Comparison of ENCODE assay signal across 13 cellular contexts in the genomic region with DNA sequence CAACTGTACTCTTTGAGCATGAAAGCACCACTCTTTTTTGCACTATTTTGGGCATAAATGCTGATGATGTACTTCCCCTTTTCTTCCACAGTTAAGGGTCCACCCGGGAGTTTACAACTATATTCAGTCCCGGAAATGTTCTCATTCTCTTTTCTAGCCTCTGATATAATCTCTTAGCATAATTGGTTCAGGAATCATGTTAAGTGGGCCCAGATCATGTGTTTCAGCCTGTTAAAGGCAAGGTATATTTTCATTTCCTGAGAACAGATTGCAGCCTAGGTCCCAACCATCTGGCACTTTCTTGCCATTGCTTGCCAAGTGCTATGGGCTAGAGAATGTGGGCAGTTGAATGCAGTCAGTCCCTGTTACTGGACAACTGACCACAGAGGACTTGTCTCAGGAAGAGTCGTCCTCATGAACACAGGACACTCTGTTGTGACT.
DNase-seq lines count a peak whose midpoint lies in the region; ATAC-seq and TF ChIP-seq lines count a peak whose summit lies in the region.
"Had no signal": no experiment of that assay in that cellular context is flagged by ENCODE, and none has a peak within 500 bp of the region (broad histone marks: within the 10 kb centered on the region; RNA-seq: fewer than 3 reads in every experiment).

No MANE protein-coding gene starts in this region.

- ATAC-seq in GM18505 (IDR thresholded peaks at IDR 0.05; ENCODE audit: unreplicated experiment) (peak; percentile 65), gastrocnemius medialis (peak; percentile 47 to 82)
- ATAC-seq: left lung; stimulated activated naive CD8-positive, alpha-beta T cell treated with anti-CD3 and anti-CD28 coated beads, Interleukin-15, Interleukin-2, amounts not matched to agents 100 U/mL and 50 U/mL, for 24 hours had no signal

- in situ Hi-C loops in KBM-7 (cut with MboI; ENCODE audit: low pct_unique_long_range_greater_than_20kb, low sequenced_read_pairs) (no loop called here), gastrocnemius medialis (cut with MboI; ENCODE audit: low sequenced_read_pairs in 4 of 4) (no loop called here)

- H3K9me3 ChIP-seq in gastrocnemius medialis = peaks cover 0 to 6% (median 5%) of the 10 kb centered on the region in 3 donors

- peak overlapping the region in 3 of 4 donors; percentile 18 to 71 (median 62) for H3K27ac ChIP-seq in gastrocnemius medialis
- H3K27ac ChIP-seq: ascending aorta, left lung, PC-9 had no signal

- TF ChIP-seq POLR2A in GM18505 (IDR thresholded peaks at IDR 0.05; ENCODE audit: borderline replicate concordance, extremely low read depth, insufficient read depth, insufficient read length) (no peak), gastrocnemius medialis (IDR thresholded peaks at IDR 0.05) (no peak)

- DNase-seq in KBM-7 = peak; percentile 94
- peak; percentile 17 for DNase-seq in RPMI8226
- DNase-seq in gastrocnemius medialis = peak in 1 of 2 donors; percentile 41
- DNase-seq in activated T-cell treated with anti-CD3 and anti-CD28 coated beads, Interleukin-2, amount 50 U/mL, for 1 hour = no peak
- DNase-seq in NCI-H446 treated with DMSO at 0.1 percent for 48 hours (lab: John Stamatoyannopoulos, UW) = no peak
- no peak for DNase-seq in NCI-H2227 treated with DMSO at 0.1 percent for 48 hours (lab: John Stamatoyannopoulos, UW)
- DNase-seq: activated T-cell treated with anti-CD3 and anti-CD28 coated beads, Interleukin-2, amount 50 U/mL, for 24 hours; effector CD8-positive, alpha-beta T cell; left lung; PC-9; stimulated activated naive CD8-positive, alpha-beta T cell treated with anti-CD3 and anti-CD28 coated beads, Interleukin-15, Interleukin-2, amounts not matched to agents 100 U/mL and 50 U/mL, for 24 hours had no signal

- H3K4me3 ChIP-seq in gastrocnemius medialis = no peak overlapping the region
- H3K4me3 ChIP-seq: ascending aorta, left lung, PC-9 had no signal

- TF ChIP-seq CTCF in gastrocnemius medialis (IDR thresholded peaks at IDR 0.05 in 4 of 5, conservative IDR thresholded peaks at IDR 0.05 in 1 of 5) = no peak

- no peaks in the 10 kb centered on the region for H3K27me3 ChIP-seq in gastrocnemius medialis
- H3K27me3 ChIP-seq: ascending aorta, left lung had no signal

- no peaks in the 10 kb centered on the region for H3K36me3 ChIP-seq in gastrocnemius medialis
- H3K36me3 ChIP-seq: ascending aorta, left lung had no signal

- peaks cover 44 to 50% of the 10 kb centered on the region in 2 donors for H3K4me1 ChIP-seq in gastrocnemius medialis
- H3K4me1 ChIP-seq: ascending aorta, left lung had no signal

- intact Hi-C loops in gastrocnemius medialis (cut with DNase I; ENCODE audit: low total_unique reads) = loop anchor here (5.0 kb wide), 1 partner anchor 110 kb away; a partner anchor contains a TSS

Comparison
In these comparisons a context has a peak if more than half of its experiments do, and no peak if none do; other contexts are left out.
1. DNase-seq: peak in KBM-7 (single experiment) and RPMI8226 (single experiment); none in activated T-cell treated with anti-CD3 and anti-CD28 coated beads, Interleukin-2, amount 50 U/mL, for 1 hour (single experiment), NCI-H446 treated with DMSO at 0.1 percent for 48 hours (single experiment) and NCI-H2227 treated with DMSO at 0.1 percent for 48 hours (single experiment).